In the genomic region with DNA sequence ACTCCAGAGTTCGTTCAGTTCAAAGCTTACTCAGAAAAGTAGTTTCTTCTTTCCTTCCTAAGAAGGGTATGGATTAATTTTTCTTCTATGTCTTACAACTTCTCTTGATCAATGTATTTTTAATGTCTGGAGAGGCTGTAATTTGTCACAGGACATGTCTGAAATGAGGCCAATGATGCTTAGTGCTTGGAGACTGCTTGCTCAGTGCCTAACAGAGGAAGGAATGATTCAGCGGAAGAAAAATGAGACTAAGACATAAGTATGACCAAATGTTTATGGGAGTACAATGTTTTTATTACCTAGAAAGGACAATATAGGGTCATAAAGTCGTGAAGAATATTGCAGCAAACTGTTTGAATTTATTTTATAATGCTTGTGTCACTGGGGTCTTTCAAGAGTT, we compare ENCODE assay signal across 25 cellular contexts. TPM values are rescaled to one million over a fixed set of nuclear protein-coding genes. Genes with fewer than 3 reads are reported as not detected.
DNase-seq lines count a peak whose midpoint lies in the region; ATAC-seq and TF ChIP-seq lines count a peak whose summit lies in the region.
"Had no signal": no experiment of that assay in that cellular context is flagged by ENCODE, and none has a peak within 500 bp of the region (broad histone marks: within the 10 kb centered on the region; RNA-seq: fewer than 3 reads in every experiment).

No MANE protein-coding gene starts in this region.

- TF ChIP-seq POLR2A in transverse colon (IDR thresholded peaks at IDR 0.05) = no peak

- in situ Hi-C loops in transverse colon (cut with MboI; ENCODE audit: low pct_ligation_motif_present in 1 of 4, low pct_unique_long_range_greater_than_20kb in 1 of 4, low sequenced_read_pairs in 3 of 4) = no loop called here

- 85 to 86% methylated on average over 1 to 2 of the region's 3 CpGs for WGBS in mesodermal cell (ENCODE audit: insufficient coverage in 2 of 2), 2 experiments
- WGBS in transverse colon (ENCODE audit: low coverage in 1 of 2), 2 donors = 29 to 40% methylated on average over 2 to 3 of the region's 3 CpGs

- DNase-seq in EH (ENCODE audit: low read depth) (peak; percentile 22), RWPE2 (ENCODE audit: low spot score) (no peak), epithelial cell of prostate (ENCODE audit: low read depth, low spot score) (no peak), transverse colon (no peak), AG20443 (ENCODE audit: low spot score) (no peak)
- DNase-seq: activated CD8-positive, alpha-beta T cell treated with anti-CD3 and anti-CD28 coated beads, Interleukin-2, amount 10 ng/mL, durations not matched to agents 7 days and 5 days; activated naive CD4-positive, alpha-beta T cell; activated T-cell treated with anti-CD3 and anti-CD28 coated beads, Interleukin-2, amount 50 U/mL, for 1 hour; amygdala; DMS153; effector CD8-positive, alpha-beta T cell; H7; NCI-H1092; NCI-H2081; NCI-H446 treated with DMSO at 0.1 percent for 48 hours; NK-92 treated with Interleukin-12 subunit alpha and Interleukin-12 subunit beta, amount 100 ng/mL, for 24 hours; Peyer's patch; retina; stimulated activated CD4-positive, alpha-beta T cell treated with anti-CD3 and anti-CD28 coated beads, Interleukin-12 subunit alpha, Interleukin-12 subunit beta, amount 100 ng/mL, for 4 hours had no signal

- H3K27ac ChIP-seq in RWPE2 (ENCODE audit: poor library complexity, severe bottlenecking) = peak overlapping the region; percentile 17
- H3K27ac ChIP-seq in epithelial cell of prostate = peak overlapping the region; percentile 33
- peak overlapping the region; percentile 23 for H3K27ac ChIP-seq in mesodermal cell (ENCODE audit: low read depth, low read length, severe bottlenecking)
- no peak overlapping the region for H3K27ac ChIP-seq in transverse colon
- H3K27ac ChIP-seq: KMS-11, Peyer's patch, vagina had no signal

- H3K36me3 ChIP-seq in RWPE2 (ENCODE audit: low read depth) (no peaks in the 10 kb centered on the region), mesodermal cell (ENCODE audit: control insufficient read depth, insufficient read depth, low read length) (no peaks in the 10 kb centered on the region), transverse colon (no peaks in the 10 kb centered on the region)
- H3K36me3 ChIP-seq: Peyer's patch, vagina had no signal

- H3K4me1 ChIP-seq in RWPE2 (ENCODE audit: insufficient read depth, poor library complexity, severe bottlenecking) (peaks cover 21% of the 10 kb centered on the region), mesodermal cell (ENCODE audit: control insufficient read depth, insufficient read depth, low read length, poor library complexity, severe bottlenecking) (peaks cover 8% of the 10 kb centered on the region), transverse colon (peaks cover 0 to 7% (median 2%) of the 10 kb centered on the region in 4 donors)
- H3K4me1 ChIP-seq: Peyer's patch, vagina had no signal

- H3K4me3 ChIP-seq in RWPE2 (ENCODE audit: severe bottlenecking) = no peak overlapping the region
- H3K4me3 ChIP-seq in mesodermal cell (ENCODE audit: extremely low read depth, insufficient read depth, low read length, poor library complexity, severe bottlenecking) = no peak overlapping the region
- no peak overlapping the region for H3K4me3 ChIP-seq in transverse colon
- H3K4me3 ChIP-seq: lung, Peyer's patch, vagina had no signal

- TF ChIP-seq CTCF in RWPE2 (IDR thresholded peaks at IDR 0.05; ENCODE audit: poor library complexity, severe bottlenecking) (no peak), transverse colon (IDR thresholded peaks at IDR 0.05) (no peak)

- H3K27me3 ChIP-seq in RWPE2 (ENCODE audit: insufficient read depth, poor library complexity, severe bottlenecking) (no peaks in the 10 kb centered on the region), transverse colon (no peaks in the 10 kb centered on the region)
- H3K27me3 ChIP-seq: Peyer's patch, vagina had no signal

- H3K9me3 ChIP-seq in RWPE2 (ENCODE audit: severe bottlenecking) (no peaks in the 10 kb centered on the region), mesodermal cell (ENCODE audit: control insufficient read depth, low read length) (no peaks in the 10 kb centered on the region), transverse colon (no peaks in the 10 kb centered on the region)
- H3K9me3 ChIP-seq: Peyer's patch, vagina had no signal

- ATAC-seq in RWPE2 (ENCODE audit: low read depth) (no peak), HG03159 (IDR thresholded peaks at IDR 0.05; ENCODE audit: unreplicated experiment) (no peak), GM18873 (IDR thresholded peaks at IDR 0.05; ENCODE audit: low FRiP score, unreplicated experiment) (no peak)
- ATAC-seq: activated CD8-positive, alpha-beta T cell treated with anti-CD3 and anti-CD28 coated beads, Interleukin-2, amount 10 ng/mL, durations not matched to agents 7 days and 5 days had no signal

- TF ChIP-seq EP300 in transverse colon (IDR thresholded peaks at IDR 0.05; ENCODE audit: low read depth) = no peak

- intact Hi-C loops in transverse colon (cut with DNase I; ENCODE audit: low total_unique reads) = no loop called here

RNA-seq across cellular contexts. Expression of a gene that starts 43.3 kb away (rescaled TPM):
- 10.8 TPM for polyA plus RNA-seq in mesodermal cell (2013, experiment 1 of 2)
- polyA plus RNA-seq in mesodermal cell (2013, experiment 2 of 2) = 10.5 TPM
- 1 to 10 TPM in 2 of 4 donors, not detected in 2; 1.1 TPM for total RNA-seq in transverse colon
- total RNA-seq: activated CD8-positive, alpha-beta T cell treated with anti-CD3 and anti-CD28 coated beads, Interleukin-2, amount 10 ng/mL, durations not matched to agents 7 days and 5 days had no signal

Comparison
In these comparisons a context has a peak if more than half of its experiments do, and no peak if none do; other contexts are left out.
1. H3K27ac ChIP-seq: peak in RWPE2 (single experiment), epithelial cell of prostate (single experiment) and mesodermal cell (single experiment); none in transverse colon (0 of 4).